28 cellular contexts compared by ENCODE assay signal in the genomic region with DNA sequence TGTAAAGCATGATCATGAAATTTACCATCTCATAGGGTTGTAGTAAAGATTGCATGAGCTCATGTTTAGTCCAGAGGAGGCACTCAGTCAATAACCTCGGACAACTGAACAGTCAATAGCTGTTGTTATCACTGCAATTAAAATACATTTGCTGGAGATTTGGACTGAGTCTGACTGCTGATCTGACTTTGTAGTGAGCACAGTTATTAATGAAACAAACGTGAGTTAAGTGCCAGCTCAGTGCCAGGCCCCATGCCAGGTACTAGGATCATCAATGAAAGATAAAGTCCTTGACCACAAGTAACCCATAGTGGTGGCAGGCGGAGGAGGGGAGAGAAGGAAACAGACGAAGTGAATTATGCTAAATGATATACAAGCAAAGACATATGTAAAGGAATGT. TPM values are rescaled to one million over a fixed set of nuclear protein-coding genes. Genes with fewer than 3 reads are reported as not detected.
A peak's percentile ranks its signal among the peaks of the same experiment; 100 is the strongest.
DNase-seq lines count a peak whose midpoint lies in the region; ATAC-seq and TF ChIP-seq lines count a peak whose summit lies in the region.
"Had no signal": no experiment of that assay in that cellular context is flagged by ENCODE, and none has a peak within 500 bp of the region (broad histone marks: within the 10 kb centered on the region; RNA-seq: fewer than 3 reads in every experiment).

No MANE protein-coding gene starts in this region.

- H3K27ac Mint-ChIP-seq in endodermal cell, result no peak overlapping the region
- peak overlapping the region; percentile 92 for H3K27ac Mint-ChIP-seq in mesothelial cell of epicardium
- H3K27ac Mint-ChIP-seq: activated CD8-positive, alpha-beta T cell treated with anti-CD3 and anti-CD28 coated beads, Interleukin-2, amount 10 ng/mL, durations not matched to agents 7 days and 5 days; activated naive CD4-positive, alpha-beta T cell treated with anti-CD3 and anti-CD28 coated beads, Interleukin-2, amount 10 ng/mL, durations not matched to agents 7 days and 5 days; activated T-helper 17 cell treated with anti-CD3 and anti-CD28 coated beads, Interleukin-2, amount 50 U/mL, for 72 hours; GM23338 had no signal

- no peak overlapping the region for H3K4me3 Mint-ChIP-seq in endodermal cell
- H3K4me3 Mint-ChIP-seq in mesothelial cell of epicardium, result peak overlapping the region; percentile 79
- H3K4me3 Mint-ChIP-seq: activated CD8-positive, alpha-beta T cell treated with anti-CD3 and anti-CD28 coated beads, Interleukin-2, amount 10 ng/mL, durations not matched to agents 7 days and 5 days; activated naive CD4-positive, alpha-beta T cell treated with anti-CD3 and anti-CD28 coated beads, Interleukin-2, amount 10 ng/mL, durations not matched to agents 7 days and 5 days; activated T-helper 17 cell treated with anti-CD3 and anti-CD28 coated beads, Interleukin-2, amount 50 U/mL, for 72 hours had no signal

- TF ChIP-seq POLR2A in testis (IDR thresholded peaks at IDR 0.05), result no peak

- H3K9me3 Mint-ChIP-seq in endodermal cell (peaks cover 8% of the 10 kb centered on the region), mesothelial cell of epicardium (peaks cover 12% of the 10 kb centered on the region)
- H3K9me3 Mint-ChIP-seq: activated naive CD4-positive, alpha-beta T cell treated with anti-CD3 and anti-CD28 coated beads, Interleukin-2, amount 10 ng/mL, durations not matched to agents 7 days and 5 days; activated T-helper 17 cell treated with anti-CD3 and anti-CD28 coated beads, Interleukin-2, amount 50 U/mL, for 72 hours had no signal

- H3K27me3 Mint-ChIP-seq in endodermal cell (ENCODE audit: insufficient read depth), result no peaks in the 10 kb centered on the region
- no peaks in the 10 kb centered on the region for H3K27me3 Mint-ChIP-seq in mesothelial cell of epicardium (ENCODE audit: low read depth)

- H3K4me1 ChIP-seq in endodermal cell (ENCODE audit: control insufficient read depth, insufficient read depth, low read length) (peaks cover 8% of the 10 kb centered on the region), testis (peaks cover 12% of the 10 kb centered on the region)
- H3K4me1 ChIP-seq: SJCRH30 had no signal

- 97 to 100% methylated on average over 1 to 4 of the region's 4 CpGs for WGBS in endodermal cell (ENCODE audit: insufficient coverage in 1 of 2, insufficient read length in 1 of 2), 2 experiments
- 61 to 79% methylated on average over 4 of the region's 4 CpGs for WGBS in testis, 2 donors

- peak; percentile 28 for DNase-seq in NCI-H774 (lab: John Stamatoyannopoulos, UW)
- no peak for DNase-seq in endodermal cell
- no peak for DNase-seq in mesothelial cell of epicardium (ENCODE audit: low spot score in 2 of 2, unreplicated experiment in 2 of 2)
- DNase-seq in COLO668 (lab: John Stamatoyannopoulos, UW; ENCODE audit: unreplicated experiment), result no peak
- DNase-seq in testis, result no peak
- DNase-seq in ureter (ENCODE audit: low spot score), result no peak
- DNase-seq: activated CD4-positive, alpha-beta T cell treated with anti-CD3 and anti-CD28 coated beads for 4 hours; activated CD8-positive, alpha-beta T cell treated with anti-CD3 and anti-CD28 coated beads, Interleukin-2, amount 10 ng/mL, durations not matched to agents 7 days and 5 days; activated naive CD4-positive, alpha-beta T cell treated with anti-CD3 and anti-CD28 coated beads, Interleukin-2, amount 10 ng/mL, durations not matched to agents 7 days and 5 days; DMS153; effector memory CD4-positive, alpha-beta T cell; erythroblast; mesendoderm; NCI-H1092 treated with DMSO at 0.1 percent for 48 hours; NCI-H1694 treated with DMSO at 0.1 percent for 48 hours; NCI-H526; SJCRH30; stimulated activated CD4-positive, alpha-beta T cell treated with anti-CD3 and anti-CD28 coated beads, Interleukin-4, amount 100 ng/mL, for 1 hour; SW 1271; transverse colon had no signal

- intact Hi-C loops in testis (cut with DNase I; ENCODE audit: low total_unique reads), result loop anchor here (5.0 kb wide), 1 partner anchor 47 kb away; no protein-coding TSS in a partner anchor

- H3K9ac ChIP-seq in endodermal cell (ENCODE audit: extremely low read depth, low read length, poor library complexity, severe bottlenecking), result no peak overlapping the region
- H3K9ac ChIP-seq: BLaER1 had no signal

- no peaks in the 10 kb centered on the region for H3K27me3 ChIP-seq in endodermal cell (ENCODE audit: control insufficient read depth, insufficient read depth, low read length, poor library complexity, severe bottlenecking)
- H3K27me3 ChIP-seq in testis, result no peaks in the 10 kb centered on the region
- H3K27me3 ChIP-seq: BLaER1, cardiac muscle cell, SJCRH30 had no signal

- H3K36me3 ChIP-seq in endodermal cell (ENCODE audit: control insufficient read depth, insufficient read depth, low read length) (no peaks in the 10 kb centered on the region), testis (ENCODE audit: low read depth, missing control alignments) (no peaks in the 10 kb centered on the region)
- H3K36me3 ChIP-seq: BLaER1, cardiac muscle cell, prostate gland, SJCRH30, transverse colon had no signal

- no peaks in the 10 kb centered on the region for H3K36me3 Mint-ChIP-seq in endodermal cell (ENCODE audit: low read depth)
- H3K36me3 Mint-ChIP-seq in mesothelial cell of epicardium, result peaks cover 6% of the 10 kb centered on the region
- H3K36me3 Mint-ChIP-seq: activated naive CD4-positive, alpha-beta T cell treated with anti-CD3 and anti-CD28 coated beads, Interleukin-2, amount 10 ng/mL, durations not matched to agents 7 days and 5 days had no signal

- TF ChIP-seq CTCF in 22Rv1 (IDR thresholded peaks at IDR 0.05) (no peak), endodermal cell (conservative IDR thresholded peaks at IDR 0.05) (no peak), mesothelial cell of epicardium (IDR thresholded peaks at IDR 0.05; ENCODE audit: unreplicated experiment) (no peak), testis (IDR thresholded peaks at IDR 0.05) (no peak)

- no peak for ATAC-seq in HG03442 (IDR thresholded peaks at IDR 0.05; ENCODE audit: unreplicated experiment)
- ATAC-seq: activated CD8-positive, alpha-beta T cell treated with anti-CD3 and anti-CD28 coated beads, Interleukin-2, amount 10 ng/mL, durations not matched to agents 7 days and 5 days; activated T-helper 17 cell treated with anti-CD3 and anti-CD28 coated beads, Interleukin-2, amount 50 U/mL, for 72 hours; GM12878 had no signal

- H3K9me3 ChIP-seq in endodermal cell (ENCODE audit: control insufficient read depth, low read length) (peaks cover 26% of the 10 kb centered on the region), testis (no peaks in the 10 kb centered on the region)
- H3K9me3 ChIP-seq: prostate gland, SJCRH30, transverse colon had no signal

- H3K4me3 ChIP-seq in endodermal cell (ENCODE audit: low read length) (peak overlapping the region; percentile 30), testis (no peak overlapping the region)
- H3K4me3 ChIP-seq: BLaER1, GM12878, SJCRH30 had no signal

- H3K27ac ChIP-seq in 22Rv1, result peak overlapping the region; percentile 87
- H3K27ac ChIP-seq in endodermal cell (ENCODE audit: low read depth, low read length), result no peak overlapping the region
- H3K27ac ChIP-seq in testis, result no peak overlapping the region
- H3K27ac ChIP-seq: BLaER1, SJCRH30 had no signal

- H3K4me1 Mint-ChIP-seq in endodermal cell (peaks cover 27% of the 10 kb centered on the region), mesothelial cell of epicardium (peaks cover 51% of the 10 kb centered on the region)
- H3K4me1 Mint-ChIP-seq: activated naive CD4-positive, alpha-beta T cell treated with anti-CD3 and anti-CD28 coated beads, Interleukin-2, amount 10 ng/mL, durations not matched to agents 7 days and 5 days; activated T-helper 17 cell treated with anti-CD3 and anti-CD28 coated beads, Interleukin-2, amount 50 U/mL, for 72 hours had no signal

RNA-seq across cellular contexts. Expression of gene PRICKLE2, which starts 43.7 kb away (rescaled TPM):
- 10 to 100 TPM in 1 of 2 donors, 1 to 10 TPM in 1; 8.5 to 10.4 TPM for total RNA-seq in endodermal cell
- 7.4 TPM for polyA plus RNA-seq in endodermal cell (2013, experiment 1 of 2)
- polyA plus RNA-seq in endodermal cell (2013, experiment 2 of 2), result 7.5 TPM
- 41.3 to 46.2 TPM (median 43.2 TPM) in 3 replicates for total RNA-seq in mesothelial cell of epicardium
- total RNA-seq in testis, result 10 to 100 TPM in 1 of 2 donors, 1 to 10 TPM in 1; 9.1 to 10.1 TPM
- 5.5 TPM for polyA plus RNA-seq in testis (ENCODE audit: insufficient read depth, low read depth, low replicate concordance)
- 43.7 TPM for total RNA-seq in ureter
- total RNA-seq: activated CD8-positive, alpha-beta T cell treated with anti-CD3 and anti-CD28 coated beads, Interleukin-2, amount 10 ng/mL, durations not matched to agents 7 days and 5 days; activated T-helper 17 cell treated with anti-CD3 and anti-CD28 coated beads, Interleukin-2, amount 50 U/mL, for 72 hours had no signal
